8 cellular contexts compared by ENCODE assay signal in genomic region chr2:48032765-48033164, GRCh38.
"Had no signal": no experiment of that assay in that cellular context is flagged by ENCODE, and none has a peak within 500 bp of the region (broad histone marks: within the 10 kb centered on the region; RNA-seq: fewer than 3 reads in every experiment).

No MANE protein-coding gene starts in this region.

- H3K4me1 Mint-ChIP-seq: H9 had no signal

- H3K4me3 ChIP-seq: GM23248 had no signal

- DNase-seq: GM23248, GOT3, H9, HCEC 1CT, IMR-90, KBM-7 had no signal

- FAIRE-seq: H54, HTR-8/SVneo had no signal

- H3K9ac ChIP-seq: GM23248 had no signal

- H2AFZ ChIP-seq: GM23248 had no signal

- H3K27ac Mint-ChIP-seq: H9 had no signal

- H3K4me3 Mint-ChIP-seq: H9 had no signal

- H3K27ac ChIP-seq: GM23248 had no signal
